In genomic region chr4:184625783-184626596, GRCh38 we compare ENCODE assay signal across 8 cellular contexts. TPM values are rescaled to one million over a fixed set of nuclear protein-coding genes. Genes with fewer than 3 reads are reported as not detected.
A peak's percentile ranks its signal among the peaks of the same experiment; 100 is the strongest.
DNase-seq lines count a peak whose midpoint lies in the region; ATAC-seq, FAIRE-seq and TF ChIP-seq lines count a peak whose summit lies in the region.
"Not testable (repeated sequence)": the region's sequence is repeated elsewhere in the genome, so short reads cannot be mapped to it uniquely, and the experiment has no call there.

No MANE protein-coding gene starts in this region.

- in situ Hi-C loops in K562 (cut with MboI) = not testable (repeated sequence)

- TF ChIP-seq RAD21 in K562 (CRISPR knock-in tag; conservative IDR thresholded peaks at IDR 0.05 in 1 of 2, IDR thresholded peaks at IDR 0.05 in 1 of 2) = not testable (repeated sequence)

- H4K20me1 ChIP-seq in K562 (replicated peaks; ENCODE audit: control insufficient read depth, insufficient read depth, low read length) = not testable (repeated sequence)

- not testable (repeated sequence) for H2AFZ ChIP-seq in K562 (ENCODE audit: low read depth, low read length)

- TF ChIP-seq CTCF in K562 (IDR thresholded peaks at IDR 0.05 in 2 of 3, conservative IDR thresholded peaks at IDR 0.05 in 1 of 3; ENCODE audit: insufficient read depth in 2 of 3, low read depth in 1 of 3, low read length in 3 of 3); type B pancreatic cell (conservative IDR thresholded peaks at IDR 0.05): not testable (repeated sequence)

- not testable (repeated sequence) for H3K9me1 ChIP-seq in K562 (ENCODE audit: control insufficient read depth, insufficient read depth, low read length)

- intact Hi-C loops in activated CD4-positive, alpha-beta T cell treated with anti-CD3 and anti-CD28 coated beads for 36 hours (cut with DNase I, micrococcal nuclease) = loop anchor here in 1 of 2 experiments (5.0 kb wide), 2 partner anchors 149 to 359 kb away; no protein-coding TSS in a partner anchor
- intact Hi-C loops in K562 (cut with micrococcal nuclease) = not testable (repeated sequence)

- CTCF ChIA-PET in CD8-positive, alpha-beta memory T cell (lab: Charles Lee); K562 (lab: Yijun Ruan, JAX; ENCODE audit: low intra/inter-chr PET ratio): not testable (repeated sequence)
- CTCF ChIA-PET in activated CD4-positive, alpha-beta T cell treated with anti-CD3 and anti-CD28 coated beads for 36 hours (lab: Charles Lee) = interaction anchor here (0.5 to 1.5 kb wide), 5 partner anchors 18 to 363 kb away, joined by 3 read pairs; no protein-coding TSS in a partner anchor

- WGBS in K562 (ENCODE audit: insufficient coverage, low coverage, missing lambda C conversion rate) = 52% methylated on average over 11 of the region's 11 CpGs

- H3K4me1 Mint-ChIP-seq in CD8-positive, alpha-beta memory T cell = peaks cover 38 to 51% (median 39%) of the 10 kb centered on the region in 3 donors
- not testable (repeated sequence) for H3K4me1 Mint-ChIP-seq in IgD-negative memory B cell
- H3K4me1 Mint-ChIP-seq in activated CD4-positive, alpha-beta T cell treated with anti-CD3 and anti-CD28 coated beads for 36 hours = peaks cover 46% of the 10 kb centered on the region
- H3K4me1 Mint-ChIP-seq in activated T-helper 17 cell treated with anti-CD3 and anti-CD28 coated beads, Interleukin-2, amount 50 U/mL, for 72 hours = peaks cover 22% of the 10 kb centered on the region
- H3K4me1 Mint-ChIP-seq in naive thymus-derived CD8-positive, alpha-beta T cell = peaks cover 24 to 36% (median 29%) of the 10 kb centered on the region in 4 donors
- H3K4me1 Mint-ChIP-seq in type B pancreatic cell (ENCODE audit: unreplicated experiment) = peaks cover 18% of the 10 kb centered on the region

- not testable (repeated sequence) for H3K4me3 ChIP-seq in CD8-positive, alpha-beta memory T cell (ENCODE audit: low read length); K562
- H3K4me3 ChIP-seq in iPS-18a (ENCODE audit: low read length) = peak overlapping the region; percentile 12

- H3K36me3 Mint-ChIP-seq in CD8-positive, alpha-beta memory T cell = peaks cover 30 to 58% (median 31%) of the 10 kb centered on the region in 3 donors
- H3K36me3 Mint-ChIP-seq in IgD-negative memory B cell = peaks cover 25% of the 10 kb centered on the region
- H3K36me3 Mint-ChIP-seq in activated CD4-positive, alpha-beta T cell treated with anti-CD3 and anti-CD28 coated beads for 36 hours (ENCODE audit: low read depth) = peaks cover 61% of the 10 kb centered on the region
- H3K36me3 Mint-ChIP-seq in activated T-helper 17 cell treated with anti-CD3 and anti-CD28 coated beads, Interleukin-2, amount 50 U/mL, for 72 hours (ENCODE audit: low read depth) = peaks cover 70% of the 10 kb centered on the region
- H3K36me3 Mint-ChIP-seq in naive thymus-derived CD8-positive, alpha-beta T cell = peaks cover 8 to 56% (median 33%) of the 10 kb centered on the region in 3 donors
- peaks cover 56% of the 10 kb centered on the region for H3K36me3 Mint-ChIP-seq in type B pancreatic cell

- peak in 1 of 5 donors; percentile 14 for DNase-seq in CD8-positive, alpha-beta memory T cell
- peak; percentile 39 for DNase-seq in activated CD4-positive, alpha-beta T cell treated with anti-CD3 and anti-CD28 coated beads for 36 hours
- peak in 1 of 4 experiments; percentile 13 for DNase-seq in K562 (ENCODE audit: extremely low read depth in 1 of 4, low spot score in 3 of 4)
- DNase-seq in naive thymus-derived CD8-positive, alpha-beta T cell = peak in 1 of 10 donors; percentile 23
- not testable (repeated sequence) for DNase-seq in type B pancreatic cell (ENCODE audit: extremely low spot score, unreplicated experiment)

- not testable (repeated sequence) for H3K27me3 ChIP-seq in CD8-positive, alpha-beta memory T cell (ENCODE audit: insufficient read depth, low read length, poor library complexity, severe bottlenecking); K562 (ENCODE audit: control insufficient read depth in 2 of 2, insufficient read depth in 2 of 2, low read length in 2 of 2); iPS-18a (ENCODE audit: control insufficient read depth, insufficient read depth, low read length)

- peaks cover 27% of the 10 kb centered on the region for H3K4me1 ChIP-seq in CD8-positive, alpha-beta memory T cell (ENCODE audit: insufficient read depth, low read length)
- H3K4me1 ChIP-seq in K562 (replicated peaks in 1 of 2; ENCODE audit: control insufficient read depth in 2 of 2, insufficient read depth in 2 of 2, low read length in 2 of 2) = not testable (repeated sequence)
- peaks cover 26% of the 10 kb centered on the region for H3K4me1 ChIP-seq in iPS-18a (ENCODE audit: control insufficient read depth, low read depth, low read length)

- TF ChIP-seq POLR2A in K562 (conservative IDR thresholded peaks at IDR 0.05) = not testable (repeated sequence)

- ATAC-seq in activated CD4-positive, alpha-beta T cell treated with anti-CD3 and anti-CD28 coated beads for 36 hours = peak; percentile 55
- not testable (repeated sequence) for ATAC-seq in activated T-helper 17 cell treated with anti-CD3 and anti-CD28 coated beads, Interleukin-2, amount 50 U/mL, for 72 hours (replicated peaks); K562
- ATAC-seq in naive thymus-derived CD8-positive, alpha-beta T cell = peak; percentile 11 to 38

- H3K4me3 Mint-ChIP-seq in CD8-positive, alpha-beta memory T cell = peak overlapping the region in 5 of 7 donors; percentile 9 to 63 (median 36)
- peak overlapping the region in 1 of 4 donors; percentile 30 for H3K4me3 Mint-ChIP-seq in IgD-negative memory B cell
- H3K4me3 Mint-ChIP-seq in activated CD4-positive, alpha-beta T cell treated with anti-CD3 and anti-CD28 coated beads for 36 hours = peak overlapping the region; percentile 38
- not testable (repeated sequence) for H3K4me3 Mint-ChIP-seq in activated T-helper 17 cell treated with anti-CD3 and anti-CD28 coated beads, Interleukin-2, amount 50 U/mL, for 72 hours
- peak overlapping the region in 6 of 10 donors; percentile 15 to 62 (median 46) for H3K4me3 Mint-ChIP-seq in naive thymus-derived CD8-positive, alpha-beta T cell
- H3K4me3 Mint-ChIP-seq in type B pancreatic cell = peak overlapping the region; percentile 5

- H3K27me3 Mint-ChIP-seq in CD8-positive, alpha-beta memory T cell; IgD-negative memory B cell; activated CD4-positive, alpha-beta T cell treated with anti-CD3 and anti-CD28 coated beads for 36 hours; activated T-helper 17 cell treated with anti-CD3 and anti-CD28 coated beads, Interleukin-2, amount 50 U/mL, for 72 hours; naive thymus-derived CD8-positive, alpha-beta T cell; type B pancreatic cell: not testable (repeated sequence)

- H3K9ac ChIP-seq in K562 (ENCODE audit: insufficient read depth in 1 of 2, low read depth in 2 of 2, low read length in 2 of 2); iPS-18a (ENCODE audit: low read length): not testable (repeated sequence)

- H3K27ac ChIP-seq in CD8-positive, alpha-beta memory T cell (ENCODE audit: low read depth, low read length); K562 (ENCODE audit: extremely low read depth, low read depth, low read length): not testable (repeated sequence)
- H3K27ac ChIP-seq in iPS-18a (ENCODE audit: low read length) = peak overlapping the region; percentile 46

- not testable (repeated sequence) for H3K9me3 ChIP-seq in CD8-positive, alpha-beta memory T cell (ENCODE audit: low read length); K562 (replicated peaks; ENCODE audit: control insufficient read depth, insufficient read depth, low read depth, low read length); iPS-18a (ENCODE audit: control insufficient read depth, low read depth, low read length)

- not testable (repeated sequence) for H3K4me2 ChIP-seq in K562 (ENCODE audit: insufficient read depth, low read length)

- H3K79me2 ChIP-seq in K562 (ENCODE audit: control insufficient read depth, insufficient read depth, low read length) = not testable (repeated sequence)

- not testable (repeated sequence) for TF ChIP-seq EP300 in K562 (IDR thresholded peaks at IDR 0.05; ENCODE audit: low read length)

- not testable (repeated sequence) for BruUV-seq in K562 (replicated peaks; lab: Mats Ljungman, UMichigan)

- POLR2A ChIA-PET in CD8-positive, alpha-beta memory T cell (lab: Charles Lee) = not testable (repeated sequence)
- POLR2A ChIA-PET in activated CD4-positive, alpha-beta T cell treated with anti-CD3 and anti-CD28 coated beads for 36 hours (lab: Charles Lee) = interaction anchor here (0.6 to 1.1 kb wide), 2 partner anchors 165 to 345 kb away, joined by 3 read pairs; no protein-coding TSS in a partner anchor
- POLR2A ChIA-PET in K562 (lab: Yijun Ruan, JAX) = interaction anchor here (0.6 to 0.8 kb wide), 2 partner anchors 32 to 338 kb away, joined by 3 to 4 read pairs; no protein-coding TSS in a partner anchor
- POLR2A ChIA-PET in naive thymus-derived CD8-positive, alpha-beta T cell (lab: Charles Lee) = interaction anchor here (0.9 to 3.0 kb wide), 4 partner anchors 13 to 151 kb away, joined by 3 to 9 read pairs (median 4); partner anchors contain the start of genes CASP3, IRF2 and PRIMPOL

- H3K36me3 ChIP-seq in CD8-positive, alpha-beta memory T cell (ENCODE audit: insufficient read depth, low read length) = peaks cover 23% of the 10 kb centered on the region
- peaks cover 33% of the 10 kb centered on the region for H3K36me3 ChIP-seq in K562 (ENCODE audit: control insufficient read depth, insufficient read depth, low read length)
- peaks cover 29% of the 10 kb centered on the region for H3K36me3 ChIP-seq in iPS-18a (ENCODE audit: control insufficient read depth, low read depth, low read length)

- not testable (repeated sequence) for H3K9me3 Mint-ChIP-seq in CD8-positive, alpha-beta memory T cell; IgD-negative memory B cell; activated CD4-positive, alpha-beta T cell treated with anti-CD3 and anti-CD28 coated beads for 36 hours (ENCODE audit: low read depth); activated T-helper 17 cell treated with anti-CD3 and anti-CD28 coated beads, Interleukin-2, amount 50 U/mL, for 72 hours; naive thymus-derived CD8-positive, alpha-beta T cell; type B pancreatic cell

- H3K27ac Mint-ChIP-seq in CD8-positive, alpha-beta memory T cell = peak overlapping the region; percentile 9 to 96 (median 74)
- H3K27ac Mint-ChIP-seq in IgD-negative memory B cell = peak overlapping the region in 2 of 3 donors; percentile 46 to 71
- peak overlapping the region; percentile 83 for H3K27ac Mint-ChIP-seq in activated CD4-positive, alpha-beta T cell treated with anti-CD3 and anti-CD28 coated beads for 36 hours
- H3K27ac Mint-ChIP-seq in activated T-helper 17 cell treated with anti-CD3 and anti-CD28 coated beads, Interleukin-2, amount 50 U/mL, for 72 hours = peak overlapping the region; percentile 65
- H3K27ac Mint-ChIP-seq in naive thymus-derived CD8-positive, alpha-beta T cell = peak overlapping the region; percentile 14 to 86 (median 70)
- H3K27ac Mint-ChIP-seq in type B pancreatic cell = peak overlapping the region; percentile 61

- not testable (repeated sequence) for FAIRE-seq in K562 (lab: Jason Lieb, UNC)

RNA-seq across cellular contexts. Expression of gene CASP3, which starts 23.3 kb away (rescaled TPM):
- 10 to 100 TPM; 75.1 to 77.1 TPM for total RNA-seq in CD8-positive, alpha-beta memory T cell
- polyA plus RNA-seq in CD8-positive, alpha-beta memory T cell = 7.1 TPM
- polyA plus RNA-seq in IgD-negative memory B cell (4.2 TPM), K562 (2011; rRNA removed) (32.8 and 38.6 TPM in 2 replicates), K562 (2014; fragmentation: Illumina TruSeq; extraction: Trizol) (31.4 and 31.8 TPM in 2 replicates), K562 (2014; fragmentation: Nextera tagmentation; extraction: Ambion mirVana) (10 to 100 TPM; 17.6 to 39.3 TPM), K562 (2014; rRNA removed) (29.9 and 30.3 TPM in 2 replicates)
- total RNA-seq in activated CD4-positive, alpha-beta T cell treated with anti-CD3 and anti-CD28 coated beads for 36 hours = 10 to 100 TPM; 44.3 to 65.7 TPM
- 10 to 100 TPM; 65.2 to 84.9 TPM for total RNA-seq in activated T-helper 17 cell treated with anti-CD3 and anti-CD28 coated beads, Interleukin-2, amount 50 U/mL, for 72 hours
- total RNA-seq in K562 (2011; cell fraction: chromatin; rRNA removed; ENCODE audit: low replicate concordance) = 3.0 and 10.7 TPM in 2 replicates
- 3.0 and 3.9 TPM in 2 replicates for total RNA-seq in K562 (2011; cell fraction: nucleolus; rRNA removed)
- 5.9 and 10.9 TPM in 2 replicates for total RNA-seq in K562 (2011; cell fraction: nucleoplasm; rRNA removed)
- total RNA-seq in K562 (2014; rRNA removed) (22.0 and 24.9 TPM in 2 replicates), K562 (2014; rRNA removed; fragmentation: Illumina TruSeq; extraction: Trizol) (38.3 and 41.2 TPM in 2 replicates), K562 (2015; rRNA removed; fragmentation: Illumina TruSeq; extraction: Trizol) (37.9 and 40.1 TPM in 2 replicates), K562 (2021) (26.4 and 28.7 TPM in 2 replicates), type B pancreatic cell (ENCODE audit: low replicate concordance) (38.9 and 40.8 TPM in 2 replicates)
- 6.6 and 15.4 TPM in 2 replicates for polyA plus RNA-seq in K562 (2011; cell fraction: cytosol; rRNA removed)
- 7.5 and 12.3 TPM in 2 replicates for polyA plus RNA-seq in K562 (2011; cell fraction: nucleus; rRNA removed)
- 25.0 and 26.4 TPM in 2 replicates for polyA plus RNA-seq in K562 (2012)
- 21.6 and 22.6 TPM in 2 replicates for polyA minus RNA-seq in K562 (2011; rRNA and poly(A)+ RNA removed)
- polyA minus RNA-seq in K562 (2011; cell fraction: cytosol; rRNA and poly(A)+ RNA removed) = 8.4 and 10.9 TPM in 2 replicates
- polyA minus RNA-seq in K562 (2011; cell fraction: nucleus; rRNA and poly(A)+ RNA removed) = 2.6 and 6.4 TPM in 2 replicates
- 10 to 100 TPM; 19.6 to 22.8 TPM for total RNA-seq in naive thymus-derived CD8-positive, alpha-beta T cell
- 1 to 10 TPM; 1.9 to 4.7 (median 3.3) TPM for polyA plus RNA-seq in naive thymus-derived CD8-positive, alpha-beta T cell

RNA-seq across cellular contexts. Expression of gene PRIMPOL, which starts 23.5 kb away (rescaled TPM):
- 10 to 100 TPM; 19.0 to 20.2 TPM for total RNA-seq in CD8-positive, alpha-beta memory T cell
- polyA plus RNA-seq in CD8-positive, alpha-beta memory T cell = 13.8 TPM
- polyA plus RNA-seq in IgD-negative memory B cell (12.6 TPM), K562 (2011; rRNA removed) (30.0 and 32.0 TPM in 2 replicates), K562 (2014; fragmentation: Illumina TruSeq; extraction: Trizol) (16.1 and 17.9 TPM in 2 replicates), K562 (2014; fragmentation: Nextera tagmentation; extraction: Ambion mirVana) (10 to 100 TPM; 11.0 to 14.2 TPM), K562 (2014; rRNA removed) (14.7 and 19.2 TPM in 2 replicates)
- 10 to 100 TPM; 20.4 to 24.3 TPM for total RNA-seq in activated CD4-positive, alpha-beta T cell treated with anti-CD3 and anti-CD28 coated beads for 36 hours
- 10 to 100 TPM; 17.0 to 23.6 TPM for total RNA-seq in activated T-helper 17 cell treated with anti-CD3 and anti-CD28 coated beads, Interleukin-2, amount 50 U/mL, for 72 hours
- 17.5 and 57.3 TPM in 2 replicates for total RNA-seq in K562 (2011; cell fraction: chromatin; rRNA removed; ENCODE audit: low replicate concordance)
- total RNA-seq in K562 (2011; cell fraction: nucleolus; rRNA removed) = 7.0 and 11.7 TPM in 2 replicates
- 14.9 and 18.1 TPM in 2 replicates for total RNA-seq in K562 (2011; cell fraction: nucleoplasm; rRNA removed)
- total RNA-seq in K562 (2014; rRNA removed) (11.3 and 16.8 TPM in 2 replicates), K562 (2014; rRNA removed; fragmentation: Illumina TruSeq; extraction: Trizol) (22.5 and 25.4 TPM in 2 replicates), K562 (2015; rRNA removed; fragmentation: Illumina TruSeq; extraction: Trizol) (19.5 and 23.3 TPM in 2 replicates), K562 (2021) (14.3 and 14.9 TPM in 2 replicates), type B pancreatic cell (ENCODE audit: low replicate concordance) (10.7 and 24.6 TPM in 2 replicates)
- 3.4 and 10.0 TPM in 2 replicates for polyA plus RNA-seq in K562 (2011; cell fraction: cytosol; rRNA removed)
- 8.5 and 20.0 TPM in 2 replicates for polyA plus RNA-seq in K562 (2011; cell fraction: nucleus; rRNA removed)
- polyA plus RNA-seq in K562 (2012) = 18.2 and 22.5 TPM in 2 replicates
- 11.3 and 11.9 TPM in 2 replicates for polyA minus RNA-seq in K562 (2011; rRNA and poly(A)+ RNA removed)
- polyA minus RNA-seq in K562 (2011; cell fraction: cytosol; rRNA and poly(A)+ RNA removed) = 4.1 and 4.6 TPM in 2 replicates
- 4.6 and 9.6 TPM in 2 replicates for polyA minus RNA-seq in K562 (2011; cell fraction: nucleus; rRNA and poly(A)+ RNA removed)
- 10 to 100 TPM; 16.1 to 17.6 TPM for total RNA-seq in naive thymus-derived CD8-positive, alpha-beta T cell
- 10 to 100 TPM; 12.1 to 16.5 (median 12.7) TPM for polyA plus RNA-seq in naive thymus-derived CD8-positive, alpha-beta T cell
